ENCODE assay signal across 8 cellular contexts in the genomic region with DNA sequence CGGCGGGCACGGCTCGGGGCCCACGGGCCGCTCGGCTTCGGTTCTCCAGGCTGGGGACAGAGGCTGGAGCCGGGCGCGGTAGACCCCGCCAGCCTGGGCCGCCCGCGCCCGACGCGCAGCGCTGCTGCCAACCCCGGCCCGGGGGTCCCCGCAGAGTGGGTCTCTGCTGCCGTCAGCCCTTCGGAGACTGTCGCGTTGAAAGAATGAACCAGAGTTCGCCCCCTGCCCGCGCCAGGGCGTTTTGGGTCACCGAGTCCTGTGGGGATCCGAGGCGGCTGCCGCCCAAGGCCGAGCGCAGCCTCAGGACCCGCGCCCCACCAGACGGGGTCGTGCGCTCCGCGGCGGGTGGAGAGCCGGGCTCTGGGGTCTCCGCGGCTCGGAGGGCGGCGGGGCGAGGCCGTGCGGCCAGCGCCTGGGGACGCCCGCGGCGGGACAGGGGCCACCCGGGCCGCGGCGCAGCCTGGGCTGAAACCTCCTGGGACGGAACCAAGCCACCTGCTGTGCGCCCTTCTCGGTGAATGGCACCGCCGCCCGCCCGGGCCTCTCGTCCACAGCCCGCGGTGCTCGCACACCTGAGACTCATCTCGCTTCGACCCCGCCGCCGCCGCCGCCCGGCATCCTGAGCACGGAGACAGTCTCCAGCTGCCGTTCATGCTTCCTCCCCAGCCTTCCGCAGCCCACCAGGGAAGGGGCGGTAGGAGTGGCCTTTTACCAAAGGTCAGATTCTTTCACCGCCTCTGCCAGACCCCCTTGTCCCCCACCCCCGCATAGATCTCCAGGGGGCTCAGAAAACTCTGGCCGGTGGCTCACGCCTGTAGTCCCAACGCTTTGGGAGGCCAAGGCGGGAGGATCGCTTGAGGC. TPM values are rescaled to one million over a fixed set of nuclear protein-coding genes. Genes with fewer than 3 reads are reported as not detected.
DNase-seq lines count a peak whose midpoint lies in the region; ATAC-seq lines count a peak whose summit lies in the region.

No MANE protein-coding gene starts in this region.

- ATAC-seq in central memory CD8-positive, alpha-beta T cell (replicated peaks; ENCODE audit: extremely low read depth, poor library complexity, severe bottlenecking): peak; percentile 31
- ATAC-seq in HG03025 (IDR thresholded peaks at IDR 0.05; ENCODE audit: low FRiP score, unreplicated experiment): no peak

- no peaks in the 10 kb centered on the region for H3K9me3 ChIP-seq in CD4-positive, alpha-beta memory T cell (ENCODE audit: control insufficient read depth in 1 of 2, low read length in 2 of 2)
- H3K9me3 ChIP-seq in mononuclear cell (ENCODE audit: low read depth, low read length): no peaks in the 10 kb centered on the region

- no peaks in the 10 kb centered on the region for H3K27me3 ChIP-seq in CD4-positive, alpha-beta memory T cell (ENCODE audit: insufficient read depth, low read length)
- peaks cover 36% of the 10 kb centered on the region for H3K27me3 ChIP-seq in mononuclear cell (ENCODE audit: insufficient read depth, low read length)

- H3K27ac Mint-ChIP-seq in CD4-positive, alpha-beta memory T cell: peak overlapping the region in 5 of 7 donors; percentile 19 to 82 (median 35)
- H3K27ac Mint-ChIP-seq in central memory CD8-positive, alpha-beta T cell (ENCODE audit: low read depth): peak overlapping the region; percentile 6

- peaks cover 9% of the 10 kb centered on the region for H3K36me3 ChIP-seq in CD4-positive, alpha-beta memory T cell (ENCODE audit: insufficient read depth, low read length)

- peaks cover 9% of the 10 kb centered on the region for H3K4me1 ChIP-seq in CD4-positive, alpha-beta memory T cell (ENCODE audit: insufficient read depth, low read length)
- peaks cover 25% of the 10 kb centered on the region for H3K4me1 ChIP-seq in mononuclear cell (ENCODE audit: insufficient read depth, low read length)

- no peaks in the 10 kb centered on the region for H3K9me3 Mint-ChIP-seq in CD4-positive, alpha-beta memory T cell
- no peaks in the 10 kb centered on the region for H3K9me3 Mint-ChIP-seq in central memory CD8-positive, alpha-beta T cell

- H3K27ac ChIP-seq in CD4-positive, alpha-beta memory T cell (ENCODE audit: low read depth, low read length): no peak overlapping the region

- peaks cover 5 to 20% (median 12%) of the 10 kb centered on the region in 4 donors for H3K4me1 Mint-ChIP-seq in CD4-positive, alpha-beta memory T cell
- peaks cover 8% of the 10 kb centered on the region for H3K4me1 Mint-ChIP-seq in central memory CD8-positive, alpha-beta T cell

- intact Hi-C loops in CD4-positive, alpha-beta memory T cell (cut with micrococcal nuclease): loop anchor here (1.0 to 2.0 kb wide), 2 partner anchors 40 to 63 kb away; a partner anchor contains a TSS

- peak overlapping the region; percentile 61 to 94 (median 78) for H3K4me3 Mint-ChIP-seq in CD4-positive, alpha-beta memory T cell
- H3K4me3 Mint-ChIP-seq in central memory CD8-positive, alpha-beta T cell: peak overlapping the region; percentile 74

- peaks cover 0 to 8% of the 10 kb centered on the region in 2 donors for H3K27me3 Mint-ChIP-seq in CD4-positive, alpha-beta memory T cell
- peaks cover 10% of the 10 kb centered on the region for H3K27me3 Mint-ChIP-seq in central memory CD8-positive, alpha-beta T cell

- DNase-seq in CD4-positive, alpha-beta memory T cell: peak in 2 of 5 donors; percentile 15 to 20
- DNase-seq in NCI-H526 treated with DMSO at 0.1 percent for 48 hours (lab: John Stamatoyannopoulos, UW): peak; percentile 13
- DNase-seq in central memory CD8-positive, alpha-beta T cell (ENCODE audit: low spot score in 2 of 2): no peak
- no peak for DNase-seq in GM19238 (ENCODE audit: insufficient read length, low spot score)
- DNase-seq in NCI-H2081 treated with DMSO at 0.1 percent for 48 hours (lab: John Stamatoyannopoulos, UW): no peak
- no peak for DNase-seq in SHP77 (lab: John Stamatoyannopoulos, UW)

- H3K4me3 ChIP-seq in CD4-positive, alpha-beta memory T cell (ENCODE audit: low read length in 2 of 2): peak overlapping the region in 1 of 2 donors; percentile 55
- H3K4me3 ChIP-seq in mononuclear cell (ENCODE audit: low read length): peak overlapping the region; percentile 20

- H3K36me3 Mint-ChIP-seq in CD4-positive, alpha-beta memory T cell: peaks cover 5 to 14% of the 10 kb centered on the region in 2 donors
- peaks cover 23% of the 10 kb centered on the region for H3K36me3 Mint-ChIP-seq in central memory CD8-positive, alpha-beta T cell (ENCODE audit: insufficient read depth)

- POLR2A ChIA-PET in CD4-positive, alpha-beta memory T cell (lab: Charles Lee; ENCODE audit: partially characterized antibody): interaction anchor here (1.0 to 2.1 kb wide), 5 partner anchors 8 to 323 kb away, joined by 3 to 13 read pairs (median 5); a partner anchor contains a TSS

- CTCF ChIA-PET in CD4-positive, alpha-beta memory T cell (lab: Charles Lee; ENCODE audit: partially characterized antibody): interaction anchor here (0.9 to 1.3 kb wide), 4 partner anchors 10 to 63 kb away, joined by 3 to 4 read pairs (median 3); a partner anchor contains a TSS

RNA-seq across cellular contexts. Expression of a gene that starts 0.7 kb away (rescaled TPM):
- total RNA-seq in CD4-positive, alpha-beta memory T cell: 1 to 10 TPM in 1 of 2 experiments, under 1 TPM in 1; 0.93 to 1.4 TPM
- polyA plus RNA-seq in CD4-positive, alpha-beta memory T cell: under 1 TPM in 1 of 2 donors, not detected in 1; 0.10 TPM
- total RNA-seq in mononuclear cell: 0.10 TPM

RNA-seq across cellular contexts. Expression of a gene that starts 21.3 kb away (rescaled TPM):
- total RNA-seq in CD4-positive, alpha-beta memory T cell: not detected
- polyA plus RNA-seq in CD4-positive, alpha-beta memory T cell: not detected
- 0.52 TPM for total RNA-seq in mononuclear cell

RNA-seq across cellular contexts. Expression of a gene that starts 21.7 kb away (rescaled TPM):
- total RNA-seq in CD4-positive, alpha-beta memory T cell: 10 to 100 TPM; 40.0 to 44.1 TPM
- polyA plus RNA-seq in CD4-positive, alpha-beta memory T cell: 10 to 100 TPM; 61.7 to 62.0 TPM
- total RNA-seq in mononuclear cell: 54.8 TPM

RNA-seq across cellular contexts. Expression of a gene that starts 30.2 kb away (rescaled TPM):
- not detected for total RNA-seq in CD4-positive, alpha-beta memory T cell
- not detected for polyA plus RNA-seq in CD4-positive, alpha-beta memory T cell
- total RNA-seq in mononuclear cell: not detected
